Comparison of ENCODE assay signal across 15 cellular contexts in the genomic region with DNA sequence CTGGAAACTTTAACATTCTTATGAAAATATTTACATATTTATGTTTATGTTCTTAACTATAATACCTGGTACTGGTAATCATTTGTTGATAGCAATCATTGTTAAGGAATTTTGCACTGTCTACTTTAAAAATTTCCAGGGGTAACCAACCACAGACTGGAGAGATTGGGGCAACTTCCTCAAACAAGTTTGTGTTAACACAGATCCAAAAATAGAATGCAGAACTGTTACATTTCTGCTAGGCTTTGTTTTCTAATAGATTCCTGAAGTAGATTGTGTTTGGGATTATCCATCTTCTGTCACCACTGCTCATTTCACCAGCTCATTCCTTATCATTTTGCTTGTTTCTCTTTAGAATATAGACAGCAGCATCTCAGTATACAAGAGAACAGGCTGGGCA. TPM values are rescaled to one million over a fixed set of nuclear protein-coding genes. Genes with fewer than 3 reads are reported as not detected.
DNase-seq lines count a peak whose midpoint lies in the region; ATAC-seq and TF ChIP-seq lines count a peak whose summit lies in the region.
"Had no signal": no experiment of that assay in that cellular context is flagged by ENCODE, and none has a peak within 500 bp of the region (broad histone marks: within the 10 kb centered on the region; RNA-seq: fewer than 3 reads in every experiment).

No MANE protein-coding gene starts in this region.

- no peak overlapping the region for H3K18ac ChIP-seq in neuronal stem cell (ENCODE audit: low read length)

- H3K27ac Mint-ChIP-seq in CD14-positive monocyte (peak overlapping the region; percentile 83 to 93 (median 89)), IgD-negative memory B cell (peak overlapping the region in 2 of 3 donors; percentile 7 to 46), T-cell (peak overlapping the region; percentile 25 to 36), memory B cell (peak overlapping the region; percentile 55)

- peak overlapping the region; percentile 65 to 83 for H3K4me3 Mint-ChIP-seq in CD14-positive monocyte
- H3K4me3 Mint-ChIP-seq in IgD-negative memory B cell, result peak overlapping the region in 3 of 4 donors; percentile 12 to 59 (median 47)
- no peak overlapping the region for H3K4me3 Mint-ChIP-seq in T-cell
- H3K4me3 Mint-ChIP-seq in memory B cell, result peak overlapping the region; percentile 57

- no peak overlapping the region for H2BK120ac ChIP-seq in neuronal stem cell (ENCODE audit: low read depth, low read length)

- H2BK12ac ChIP-seq in neuronal stem cell (ENCODE audit: low read length), result no peak overlapping the region

- no peaks in the 10 kb centered on the region for H3K79me1 ChIP-seq in neuronal stem cell (ENCODE audit: low read depth, low read length)

- no peak overlapping the region for H3K4ac ChIP-seq in neuronal stem cell (ENCODE audit: low read length)

- peaks cover 52% of the 10 kb centered on the region for H3K4me1 Mint-ChIP-seq in CD14-positive monocyte
- peaks cover 20 to 27% (median 27%) of the 10 kb centered on the region in 3 donors for H3K4me1 Mint-ChIP-seq in IgD-negative memory B cell
- H3K4me1 Mint-ChIP-seq in T-cell, result peaks cover 48 to 60% (median 55%) of the 10 kb centered on the region in 3 donors
- peaks cover 12% of the 10 kb centered on the region for H3K4me1 Mint-ChIP-seq in memory B cell

- no peak overlapping the region for H2AFZ ChIP-seq in neuronal stem cell (ENCODE audit: low read length)
- H2AFZ ChIP-seq: PC-9 had no signal

- no peaks in the 10 kb centered on the region for H3K4me1 ChIP-seq in neuronal stem cell (ENCODE audit: control insufficient read depth in 2 of 2, insufficient read depth in 1 of 2, low read depth in 1 of 2, low read length in 2 of 2)
- H3K4me1 ChIP-seq: gastrocnemius medialis had no signal

- no peak overlapping the region for H3K27ac ChIP-seq in neuronal stem cell (replicated peaks; ENCODE audit: low read length)
- H3K27ac ChIP-seq: gastrocnemius medialis, PC-9 had no signal

- no peak overlapping the region for H3K4me2 ChIP-seq in neuronal stem cell (ENCODE audit: insufficient read depth, low read length, poor library complexity, severe bottlenecking)
- H3K4me2 ChIP-seq: PC-9 had no signal

- peaks cover 0 to 7% (median 3%) of the 10 kb centered on the region in 7 donors for H3K9me3 Mint-ChIP-seq in CD14-positive monocyte
- peaks cover 0 to 2% (median 0%) of the 10 kb centered on the region in 3 donors for H3K9me3 Mint-ChIP-seq in IgD-negative memory B cell
- no peaks in the 10 kb centered on the region for H3K9me3 Mint-ChIP-seq in T-cell
- no peaks in the 10 kb centered on the region for H3K9me3 Mint-ChIP-seq in memory B cell

- DNase-seq in CD14-positive monocyte (ENCODE audit: low spot score) (no peak), T-cell (no peak), memory B cell (ENCODE audit: low spot score in 2 of 2) (no peak), sciatic nerve (ENCODE audit: low spot score) (no peak), neuronal stem cell (ENCODE audit: low spot score) (no peak), GDM1 (lab: John Stamatoyannopoulos, UW) (no peak), NCI-H526 treated with DMSO at 0.1 percent for 48 hours (lab: John Stamatoyannopoulos, UW) (no peak)
- DNase-seq: C1 segment of cervical spinal cord; gastrocnemius medialis; islet precursor cell; NCI-H226; PC-9; stimulated activated CD4-positive, alpha-beta T cell treated with anti-CD3 and anti-CD28 coated beads, Interleukin-15, amount 100 ng/mL, for 24 hours; trophoblast cell had no signal

- H2BK15ac ChIP-seq in neuronal stem cell (ENCODE audit: low read length), result no peak overlapping the region

- H2BK5ac ChIP-seq in neuronal stem cell (ENCODE audit: low read length), result no peak overlapping the region

- H3K36me3 ChIP-seq in neuronal stem cell (replicated peaks in 1 of 2; ENCODE audit: control insufficient read depth in 2 of 2, insufficient read depth in 2 of 2, low read length in 2 of 2), result no peaks in the 10 kb centered on the region

- H3K27me3 ChIP-seq in neuronal stem cell (ENCODE audit: control insufficient read depth in 3 of 3, insufficient read depth in 3 of 3, low read depth in 1 of 3, low read length in 3 of 3), result no peaks in the 10 kb centered on the region
- H3K27me3 ChIP-seq: gastrocnemius medialis had no signal

- POLR2A ChIA-PET in T-cell (lab: Charles Lee), result interaction anchor here (0.6 to 1.4 kb wide), 2 partner anchors 56 to 99 kb away, joined by 4 read pairs; no protein-coding TSS in a partner anchor

- ATAC-seq in T-cell (replicated peaks in 1 of 4) (no peak), memory B cell (ENCODE audit: low read depth) (peak; percentile 82), sciatic nerve (no peak)
- ATAC-seq: gastrocnemius medialis had no signal

- H3K36me3 Mint-ChIP-seq in CD14-positive monocyte (peaks cover 28 to 50% of the 10 kb centered on the region in 2 donors), IgD-negative memory B cell (peaks cover 10% of the 10 kb centered on the region), T-cell (peaks cover 38% of the 10 kb centered on the region), memory B cell (peaks cover 19% of the 10 kb centered on the region)

- H3K23ac ChIP-seq in neuronal stem cell (ENCODE audit: low read depth, low read length, poor library complexity), result no peak overlapping the region

- H3K9me3 ChIP-seq in neuronal stem cell (replicated peaks in 1 of 2; ENCODE audit: control insufficient read depth in 2 of 2, insufficient read depth in 1 of 2, low read depth in 1 of 2, low read length in 2 of 2), result no peaks in the 10 kb centered on the region
- H3K9me3 ChIP-seq: gastrocnemius medialis had no signal

- no peak for TF ChIP-seq CTCF in CD14-positive monocyte (IDR thresholded peaks at IDR 0.05)

- no peak overlapping the region for H4K91ac ChIP-seq in neuronal stem cell (ENCODE audit: low read depth, low read length, poor library complexity)

- CTCF ChIA-PET in T-cell (lab: Charles Lee), result interaction anchor here (0.6 to 3.5 kb wide), 5 partner anchors 23 to 98 kb away, joined by 3 to 27 read pairs (median 5); a partner anchor contains a TSS

- no peak overlapping the region for H2AK5ac ChIP-seq in neuronal stem cell (ENCODE audit: low read depth, low read length)

- intact Hi-C loops in CD14-positive monocyte (cut with micrococcal nuclease), result loop anchor here in 1 of 2 donors (10.0 kb wide), 1 partner anchor 52 kb away; a partner anchor contains a TSS
- intact Hi-C loops in sciatic nerve (cut with DNase I), result no loop called here

- H4K8ac ChIP-seq in neuronal stem cell (ENCODE audit: low read depth, low read length), result no peak overlapping the region

- H3K14ac ChIP-seq in neuronal stem cell (ENCODE audit: low read length), result no peak overlapping the region

- H3K27me3 Mint-ChIP-seq in CD14-positive monocyte (ENCODE audit: low read depth in 3 of 3), result peaks cover 0 to 2% (median 0%) of the 10 kb centered on the region in 3 donors
- no peaks in the 10 kb centered on the region for H3K27me3 Mint-ChIP-seq in IgD-negative memory B cell
- no peaks in the 10 kb centered on the region for H3K27me3 Mint-ChIP-seq in T-cell
- H3K27me3 Mint-ChIP-seq in memory B cell, result no peaks in the 10 kb centered on the region

- no peak overlapping the region for H3K4me3 ChIP-seq in neuronal stem cell (ENCODE audit: low read length in 2 of 2)
- H3K4me3 ChIP-seq: gastrocnemius medialis, PC-9 had no signal

- H3K9ac ChIP-seq in neuronal stem cell (ENCODE audit: low read depth, low read length, poor library complexity), result no peak overlapping the region

RNA-seq across cellular contexts. Expression of a gene that starts 23.7 kb away (rescaled TPM):
- polyA plus RNA-seq in CD14-positive monocyte (10 to 100 TPM; 26.3 to 29.2 TPM), IgD-negative memory B cell (11.7 TPM)
- total RNA-seq in T-cell (10 to 100 TPM; 33.6 to 70.1 (median 37.4) TPM), sciatic nerve (8.5 TPM)
- 3.4 TPM for polyA plus RNA-seq in neuronal stem cell (2013, experiment 1 of 2)
- polyA plus RNA-seq in neuronal stem cell (2013, experiment 2 of 2), result 3.2 TPM

RNA-seq across cellular contexts. Expression of a gene that starts 49.3 kb away (rescaled TPM):
- polyA plus RNA-seq in CD14-positive monocyte, result 10 to 100 TPM; 62.8 to 70.5 TPM
- 62.4 TPM for polyA plus RNA-seq in IgD-negative memory B cell
- total RNA-seq in T-cell, result 100 to 1,000 TPM in 1 of 5 donors, 10 to 100 TPM in 4; 61.3 to 103 (median 67.5) TPM
- 22.2 TPM for total RNA-seq in sciatic nerve
- polyA plus RNA-seq in neuronal stem cell (2013, experiment 1 of 2), result 33.6 TPM
- 34.8 TPM for polyA plus RNA-seq in neuronal stem cell (2013, experiment 2 of 2)

Comparison
In these comparisons a context has a peak if more than half of its experiments do, and no peak if none do; other contexts are left out.
1. H3K27ac Mint-ChIP-seq: peak in every context shown above with its lines; median percentile 89 in CD14-positive monocyte; 55 in memory B cell; 30 in T-cell; 26 in IgD-negative memory B cell.
2. H3K4me3 Mint-ChIP-seq: peak in CD14-positive monocyte (2 of 2), IgD-negative memory B cell (3 of 4) and memory B cell (single experiment); none in T-cell (0 of 3).